Comparison of ENCODE assay signal across 8 cellular contexts in genomic region chr2:176454893-176455810, GRCh38.
DNase-seq lines count a peak whose midpoint lies in the region; ATAC-seq and TF ChIP-seq lines count a peak whose summit lies in the region.

No MANE protein-coding gene starts in this region.

- WGBS in hepatocyte (ENCODE audit: low lambda C conversion rate, missing lambda C conversion rate): 19% methylated on average over 11 of the region's 11 CpGs

- no peaks in the 10 kb centered on the region for H3K79me2 ChIP-seq in hepatocyte

- H3K4me1 ChIP-seq in ascending aorta (no peaks in the 10 kb centered on the region), hepatocyte (ENCODE audit: insufficient read depth) (no peaks in the 10 kb centered on the region), gastrocnemius medialis (peaks cover 0 to 5% of the 10 kb centered on the region in 2 donors)

- H3K36me3 Mint-ChIP-seq in T-helper 17 cell (ENCODE audit: low read depth): peaks cover 2% of the 10 kb centered on the region

- in situ Hi-C loops in gastrocnemius medialis (cut with MboI; ENCODE audit: low sequenced_read_pairs in 4 of 4): loop anchor here (5.0 to 25.0 kb wide), 5 partner anchors 100 to 328 kb away; partner anchors contain the start of gene HOXD8 (in 3 of the 4)

- no peaks in the 10 kb centered on the region for H3K4me1 Mint-ChIP-seq in T-helper 17 cell

- H3K27ac ChIP-seq in ascending aorta: no peak overlapping the region
- H3K27ac ChIP-seq in hepatocyte: no peak overlapping the region
- H3K27ac ChIP-seq in gastrocnemius medialis: peak overlapping the region; percentile 24 to 59 (median 45)

- no peak overlapping the region for H3K27ac Mint-ChIP-seq in T-helper 17 cell

- no peak overlapping the region for H3K4me2 ChIP-seq in hepatocyte

- ATAC-seq in T-helper 17 cell (peak; percentile 77), gastrocnemius medialis (peak; percentile 10 to 72), GM21528 (IDR thresholded peaks at IDR 0.05; ENCODE audit: low FRiP score, unreplicated experiment) (no peak)

- TF ChIP-seq CTCF in ascending aorta (IDR thresholded peaks at IDR 0.05) (peak; percentile 59 to 91 (median 83)), hepatocyte (IDR thresholded peaks at IDR 0.05; ENCODE audit: poor library complexity) (peak; percentile 95), gastrocnemius medialis (IDR thresholded peaks at IDR 0.05 in 4 of 5, conservative IDR thresholded peaks at IDR 0.05 in 1 of 5) (peak; percentile 66 to 95 (median 82))

- DNase-seq in CMK (ENCODE audit: low read depth) (peak; percentile 33), H4 (ENCODE audit: low spot score) (peak; percentile 25), NCI-H1436 (lab: John Stamatoyannopoulos, UW) (peak; percentile 76), T-helper 17 cell (peak; percentile 48 to 73 (median 59)), ascending aorta (ENCODE audit: low spot score in 2 of 2) (peak in 1 of 2 donors; percentile 90), hepatocyte (ENCODE audit: low spot score) (peak; percentile 89), gastrocnemius medialis (peak; percentile 42 to 59)

- H3K36me3 ChIP-seq in ascending aorta (no peaks in the 10 kb centered on the region), hepatocyte (replicated peaks; ENCODE audit: insufficient read depth, low read depth) (no peaks in the 10 kb centered on the region), gastrocnemius medialis (no peaks in the 10 kb centered on the region)

- H2AFZ ChIP-seq in hepatocyte: no peak overlapping the region

- H3K4me3 Mint-ChIP-seq in T-helper 17 cell: no peak overlapping the region

- peaks cover 53% of the 10 kb centered on the region for H3K27me3 Mint-ChIP-seq in T-helper 17 cell

- H3K4me3 ChIP-seq in ascending aorta (no peak overlapping the region), hepatocyte (no peak overlapping the region), gastrocnemius medialis (no peak overlapping the region)

- H3K27me3 ChIP-seq in ascending aorta (no peaks in the 10 kb centered on the region), hepatocyte (peaks cover 8% of the 10 kb centered on the region), gastrocnemius medialis (no peaks in the 10 kb centered on the region)

- no peaks in the 10 kb centered on the region for H4K20me1 ChIP-seq in hepatocyte (ENCODE audit: insufficient read depth, poor library complexity, severe bottlenecking)

- intact Hi-C loops in ascending aorta (cut with DNase I): loop anchor here (1.0 to 10.0 kb wide), 4 partner anchors 100 to 315 kb away; no protein-coding TSS in a partner anchor
- intact Hi-C loops in gastrocnemius medialis (cut with DNase I; ENCODE audit: low total_unique reads): loop anchor here (1.0 to 10.0 kb wide), 5 partner anchors 100 to 328 kb away; partner anchors contain the start of gene MTX2

- no peak for TF ChIP-seq POLR2A in gastrocnemius medialis (IDR thresholded peaks at IDR 0.05)

- H3K9me2 ChIP-seq in hepatocyte (replicated peaks; ENCODE audit: insufficient read depth): no peaks in the 10 kb centered on the region

- H3K9me3 ChIP-seq in T-helper 17 cell (ENCODE audit: control insufficient read depth, low read length, poor library complexity, severe bottlenecking) (no peaks in the 10 kb centered on the region), ascending aorta (no peaks in the 10 kb centered on the region), hepatocyte (ENCODE audit: low read depth) (no peaks in the 10 kb centered on the region), gastrocnemius medialis (no peaks in the 10 kb centered on the region)

Comparison
In these comparisons a context has a peak if more than half of its experiments do, and no peak if none do; other contexts are left out.
1. H3K27ac ChIP-seq: peak in gastrocnemius medialis (4 of 4); none in ascending aorta (0 of 2) and hepatocyte (single experiment).
2. Peak in every context shown above with its lines, with median percentiles within 50 percentile points of each other: CTCF ChIP-seq.